ENCODE assay signal across 24 cellular contexts in the genomic region with DNA sequence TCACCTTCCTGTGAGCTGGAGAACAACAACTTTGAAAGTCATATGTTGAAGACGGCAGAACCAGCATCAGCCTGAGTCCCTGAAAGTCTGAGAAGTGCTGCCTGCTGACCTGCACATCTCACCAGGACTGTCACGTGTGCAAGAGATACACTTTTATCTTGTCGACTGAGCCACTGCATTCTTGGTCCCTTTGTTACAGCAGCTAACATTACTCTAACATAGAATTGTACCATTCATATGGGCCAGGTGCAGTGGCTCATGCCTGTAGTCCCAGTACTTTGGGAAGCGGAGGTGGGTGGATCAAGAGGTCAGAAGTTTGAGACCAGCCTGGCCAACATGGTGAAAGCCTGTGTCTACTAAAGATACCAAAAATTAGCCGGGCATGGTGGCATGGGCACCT. TPM values are rescaled to one million over a fixed set of nuclear protein-coding genes. Genes with fewer than 3 reads are reported as not detected.
DNase-seq lines count a peak whose midpoint lies in the region; ATAC-seq, FAIRE-seq and TF ChIP-seq lines count a peak whose summit lies in the region.
"Had no signal": no experiment of that assay in that cellular context is flagged by ENCODE, and none has a peak within 500 bp of the region (broad histone marks: within the 10 kb centered on the region; RNA-seq: fewer than 3 reads in every experiment).

No MANE protein-coding gene starts in this region.

- H3K9me3 ChIP-seq in H9 (ENCODE audit: control insufficient read depth, low read depth, low read length) (no peaks in the 10 kb centered on the region), mesenchymal stem cell (ENCODE audit: control insufficient read depth, low read length) (no peaks in the 10 kb centered on the region), transverse colon (no peaks in the 10 kb centered on the region)

- H3K4me2 ChIP-seq in H9 (ENCODE audit: insufficient read depth, insufficient read length, low read length) (no peak overlapping the region), mesenchymal stem cell (ENCODE audit: low read length, poor library complexity, severe bottlenecking) (no peak overlapping the region)
- H3K4me2 ChIP-seq: GM23338 had no signal

- no peak overlapping the region for H2BK5ac ChIP-seq in H9 (ENCODE audit: insufficient read length, low read length)
- H2BK5ac ChIP-seq in mesenchymal stem cell (ENCODE audit: low read depth, low read length, poor library complexity, severe bottlenecking), result no peak overlapping the region

- TF ChIP-seq POLR2A in transverse colon (IDR thresholded peaks at IDR 0.05), result no peak

- no peaks in the 10 kb centered on the region for H3K23me2 ChIP-seq in H9 (ENCODE audit: insufficient read length, low read depth, low read length, poor library complexity, severe bottlenecking)

- H3K9ac ChIP-seq in H9 (ENCODE audit: extremely low read depth, insufficient read length, low read length), result no peak overlapping the region
- no peak overlapping the region for H3K9ac ChIP-seq in mesenchymal stem cell (ENCODE audit: low read length)

- H3K4me1 Mint-ChIP-seq in H9, result peaks cover 10 to 14% of the 10 kb centered on the region in 2 experiments
- H3K4me1 Mint-ChIP-seq: CD4-positive, alpha-beta memory T cell had no signal

- no peak overlapping the region for H3K14ac ChIP-seq in H9 (ENCODE audit: insufficient read depth, low read length)
- H3K14ac ChIP-seq in mesenchymal stem cell (ENCODE audit: low read length in 2 of 2), result no peak overlapping the region

- no peak overlapping the region for H2BK120ac ChIP-seq in H9 (ENCODE audit: low read depth, low read length, poor library complexity, severe bottlenecking)
- no peak overlapping the region for H2BK120ac ChIP-seq in mesenchymal stem cell (ENCODE audit: low read depth, low read length)

- H3K4ac ChIP-seq in H9 (ENCODE audit: low read depth, low read length) (no peak overlapping the region), mesenchymal stem cell (ENCODE audit: low read depth in 1 of 2, low read length in 2 of 2) (no peak overlapping the region)

- H3T11ph ChIP-seq in H9 (ENCODE audit: low read length), result no peak overlapping the region

- in situ Hi-C loops in transverse colon (cut with MboI; ENCODE audit: low pct_ligation_motif_present in 1 of 4, low pct_unique_long_range_greater_than_20kb in 1 of 4, low sequenced_read_pairs in 3 of 4), result no loop called here

- H3K9me3 Mint-ChIP-seq in H9, result peaks cover 12% of the 10 kb centered on the region in 2 experiments

- H3K27ac ChIP-seq in H9 (ENCODE audit: insufficient read length, low read depth, low read length) (no peak overlapping the region), mesenchymal stem cell (ENCODE audit: low read length, poor library complexity, severe bottlenecking) (no peak overlapping the region), transverse colon (no peak overlapping the region), substantia nigra (ENCODE audit: low read depth, low read length, poor library complexity, severe bottlenecking) (no peak overlapping the region)

- TF ChIP-seq CTCF in H9 (conservative IDR thresholded peaks at IDR 0.05) (no peak), transverse colon (IDR thresholded peaks at IDR 0.05) (no peak)

- intact Hi-C loops in transverse colon (cut with DNase I; ENCODE audit: low total_unique reads), result no loop called here

- ATAC-seq in HG03571 (IDR thresholded peaks at IDR 0.05; ENCODE audit: unreplicated experiment), result no peak
- ATAC-seq: GM23338 had no signal

- no peak overlapping the region for H3K4me3 ChIP-seq in mesenchymal stem cell (ENCODE audit: insufficient read depth in 1 of 2, low read depth in 1 of 2, low read length in 2 of 2)
- H3K4me3 ChIP-seq in transverse colon, result no peak overlapping the region
- H3K4me3 ChIP-seq: GM23338, HAP-1 had no signal

- H2BK12ac ChIP-seq in H9 (ENCODE audit: insufficient read length, low read depth, low read length) (no peak overlapping the region), mesenchymal stem cell (ENCODE audit: low read length in 2 of 2) (no peak overlapping the region)

- H3K27ac Mint-ChIP-seq in H9, result no peak overlapping the region
- H3K27ac Mint-ChIP-seq: CD4-positive, alpha-beta memory T cell; GM23338; HFFc6 had no signal

- H4K20me1 ChIP-seq in H9 (ENCODE audit: control insufficient read depth, insufficient read depth, insufficient read length), result no peaks in the 10 kb centered on the region

- peaks cover 8% of the 10 kb centered on the region for H3K27me3 Mint-ChIP-seq in H9 (ENCODE audit: low read depth)

- H3K79me1 ChIP-seq in H9 (ENCODE audit: insufficient read depth, low read depth, low read length, poor library complexity, severe bottlenecking) (no peaks in the 10 kb centered on the region), mesenchymal stem cell (replicated peaks; ENCODE audit: low read length, poor library complexity, severe bottlenecking) (no peaks in the 10 kb centered on the region)

- no peak overlapping the region for H4K5ac ChIP-seq in H9 (ENCODE audit: insufficient read length, low read depth, low read length)

- no peak overlapping the region for H2AK5ac ChIP-seq in H9 (ENCODE audit: insufficient read length, low read length)
- H2AK5ac ChIP-seq in mesenchymal stem cell (ENCODE audit: low read length, severe bottlenecking), result no peak overlapping the region

- H3K56ac ChIP-seq in H9 (ENCODE audit: insufficient read length, low read depth, low read length), result no peak overlapping the region

- no peak overlapping the region for H4K8ac ChIP-seq in H9 (replicated peaks; ENCODE audit: insufficient read length, low read depth, low read length)
- peak overlapping the region; percentile 38 for H4K8ac ChIP-seq in mesenchymal stem cell (ENCODE audit: low read length)

- H2BK20ac ChIP-seq in H9 (ENCODE audit: low read depth, low read length, poor library complexity, severe bottlenecking), result no peak overlapping the region

- peaks cover 6 to 10% (median 8%) of the 10 kb centered on the region in 3 experiments; a peak in 6 of 7 replicates for H3K36me3 Mint-ChIP-seq in H9 (ENCODE audit: insufficient read depth in 1 of 3, low read depth in 3 of 3)
- H3K36me3 Mint-ChIP-seq: CD4-positive, alpha-beta memory T cell had no signal

- DNase-seq in H9 (peak; percentile 23), HTR-8/SVneo (ENCODE audit: insufficient read length, low spot score) (no peak), mesenchymal stem cell (no peak), ureter (ENCODE audit: low spot score) (peak; percentile 22), transverse colon (no peak), substantia nigra (lab: John Stamatoyannopoulos, UW) (no peak)
- DNase-seq: C1 segment of cervical spinal cord; Calu3; CD4-positive, alpha-beta memory T cell; COR-L47; DMS53; DMS79 treated with DMSO at 0.1 percent for 48 hours; GF-D8; HFFc6 had no signal

- H3K36me3 ChIP-seq in mesenchymal stem cell (ENCODE audit: control insufficient read depth in 1 of 2, insufficient read depth in 2 of 2, low read depth in 1 of 2, low read length in 2 of 2), result no peaks in the 10 kb centered on the region
- no peaks in the 10 kb centered on the region for H3K36me3 ChIP-seq in transverse colon
- H3K36me3 ChIP-seq: HAP-1 had no signal

- no peak overlapping the region for H4K91ac ChIP-seq in H9 (ENCODE audit: insufficient read length, low read depth, low read length)
- H4K91ac ChIP-seq in mesenchymal stem cell (ENCODE audit: low read length), result no peak overlapping the region

- FAIRE-seq in HTR-8/SVneo (lab: Jason Lieb, UNC), result peak; percentile 81
- FAIRE-seq: GM12891, GM18507 had no signal

- no peaks in the 10 kb centered on the region for H3K79me2 ChIP-seq in H9 (ENCODE audit: insufficient read depth, low read length)

- H2AFZ ChIP-seq in H9 (ENCODE audit: low read length) (no peak overlapping the region), mesenchymal stem cell (ENCODE audit: low read depth, low read length) (no peak overlapping the region)
- H2AFZ ChIP-seq: GM23338 had no signal

- no peaks in the 10 kb centered on the region for H3K27me3 ChIP-seq in H9 (ENCODE audit: insufficient read depth, low read length)
- H3K27me3 ChIP-seq in mesenchymal stem cell (ENCODE audit: control insufficient read depth in 1 of 2, insufficient read depth in 1 of 2, low read length in 2 of 2), result peaks cover 0 to 22% of the 10 kb centered on the region in 2 experiments
- no peaks in the 10 kb centered on the region for H3K27me3 ChIP-seq in transverse colon

- no CpG with 5 or more reads among the region's 5 CpGs for WGBS in H9 (ENCODE audit: extremely low coverage, insufficient read length, low lambda C conversion rate)
- 89% methylated on average over 5 of the region's 5 CpGs for WGBS in mesenchymal stem cell
- 82 to 93% methylated on average over 2 to 5 of the region's 5 CpGs for WGBS in transverse colon (ENCODE audit: low coverage in 1 of 2), 2 donors

- no peak overlapping the region for H3K23ac ChIP-seq in H9 (ENCODE audit: insufficient read length, low read depth, low read length)
- no peak overlapping the region for H3K23ac ChIP-seq in mesenchymal stem cell (ENCODE audit: low read length in 2 of 2)

- no peak for TF ChIP-seq EP300 in transverse colon (IDR thresholded peaks at IDR 0.05; ENCODE audit: low read depth)

- no peak overlapping the region for H3K4me3 Mint-ChIP-seq in H9
- H3K4me3 Mint-ChIP-seq: CD4-positive, alpha-beta memory T cell; GM23338; HFFc6 had no signal

- H3K4me1 ChIP-seq in H9 (ENCODE audit: insufficient read depth, low read length) (no peaks in the 10 kb centered on the region), mesenchymal stem cell (ENCODE audit: control insufficient read depth, insufficient read depth, low read depth, low read length) (peaks cover 5% of the 10 kb centered on the region), transverse colon (no peaks in the 10 kb centered on the region)
- H3K4me1 ChIP-seq: HAP-1 had no signal

- no peak overlapping the region for H3K18ac ChIP-seq in H9 (ENCODE audit: insufficient read length, low read depth, low read length)
- H3K18ac ChIP-seq in mesenchymal stem cell (ENCODE audit: low read depth in 1 of 2, low read length in 2 of 2), result no peak overlapping the region

- H2BK15ac ChIP-seq in H9 (ENCODE audit: low read depth, low read length) (no peak overlapping the region), mesenchymal stem cell (ENCODE audit: low read depth, poor library complexity, severe bottlenecking) (no peak overlapping the region)

RNA-seq across cellular contexts. Expression of a gene that starts 40.1 kb away (rescaled TPM):
- 0.39 TPM in 1 of 2 replicates, not detected in the other for total RNA-seq in H9 (2021)
- polyA plus RNA-seq in mesenchymal stem cell (2013, experiment 1 of 2), result 0.04 TPM
- 0.21 TPM for polyA plus RNA-seq in mesenchymal stem cell (2013, experiment 2 of 2)
- 0.60 TPM for total RNA-seq in ureter
- 1 to 10 TPM in 1 of 4 donors, not detected in 3; 2.1 TPM for total RNA-seq in transverse colon
- total RNA-seq: A172, A673, Calu3, Daoy, G401, GM23338, H4 had no signal

Comparison
In these comparisons a context has a peak if more than half of its experiments do, and no peak if none do; other contexts are left out.
1. DNase-seq: peak in H9 (single experiment) and ureter (single experiment); none in HTR-8/SVneo (single experiment), mesenchymal stem cell (single experiment), transverse colon (single experiment) and substantia nigra (0 of 49).